ENCODE assay signal across 1 cellular context in genomic region chr15:60635507-60636352, GRCh38.
TF ChIP-seq lines count a peak whose summit lies in the region.

No MANE protein-coding gene starts in this region.

TF ChIP-seq in GM12878, 131 proteins besides CTCF, POLR2A, EP300 and RAD21 (continued from another document and continues in another):
- TF ChIP-seq CUX1 (IDR thresholded peaks at IDR 0.05; ENCODE audit: insufficient replicate concordance, low read depth, low read length) (no peak), SUZ12 (IDR thresholded peaks at IDR 0.05; ENCODE audit: unreplicated experiment) (no peak), BRCA1 (IDR thresholded peaks at IDR 0.05; ENCODE audit: low read depth, low read length) (no peak), CHD1 (IDR thresholded peaks at IDR 0.05; ENCODE audit: low read depth, low read length) (no peak), WRNIP1 (IDR thresholded peaks at IDR 0.05; ENCODE audit: borderline replicate concordance, low read depth, low read length) (no peak), SMARCA5 (IDR thresholded peaks at IDR 0.05) (no peak), POLR2AphosphoS2 (IDR thresholded peaks at IDR 0.05; ENCODE audit: low read depth, low read length) (no peak), JUNB (IDR thresholded peaks at IDR 0.05) (peak; percentile 89), HCFC1 (IDR thresholded peaks at IDR 0.05; ENCODE audit: low read length) (no peak), EZH2 (IDR thresholded peaks at IDR 0.05; ENCODE audit: borderline replicate concordance, control insufficient read depth, low read depth, low read length) (0 out of 2 replicates have a peak, but pooled peaks have one; percentile 92), NRF1 (conservative IDR thresholded peaks at IDR 0.05; ENCODE audit: low read depth, low read length) (no peak), IRF3 (IDR thresholded peaks at IDR 0.05) (no peak), RELA (IDR thresholded peaks at IDR 0.05; ENCODE audit: borderline replicate concordance, partially characterized antibody) (no peak), NBN (IDR thresholded peaks at IDR 0.05) (no peak), RAD51 (IDR thresholded peaks at IDR 0.05) (0 out of 2 replicates have a peak, but pooled peaks have one; percentile 34), RBBP5 (conservative IDR thresholded peaks at IDR 0.05) (no peak), BACH1 (IDR thresholded peaks at IDR 0.05; ENCODE audit: borderline replicate concordance) (peak; percentile 40; the same call in 1 of the 2 replicates), E4F1 (IDR thresholded peaks at IDR 0.05; ENCODE audit: borderline replicate concordance, partially characterized antibody) (no peak), NR2F1 (conservative IDR thresholded peaks at IDR 0.05) (0 out of 2 replicates have a peak, but pooled peaks have one; percentile 32), TARDBP (IDR thresholded peaks at IDR 0.05; ENCODE audit: borderline replicate concordance) (no peak), ZBED1 (IDR thresholded peaks at IDR 0.05; ENCODE audit: borderline replicate concordance) (0 out of 2 replicates have a peak, but pooled peaks have one; percentile 30), ETV6 (conservative IDR thresholded peaks at IDR 0.05 in 1 of 2, IDR thresholded peaks at IDR 0.05 in 1 of 2; ENCODE audit: borderline replicate concordance in 1 of 2, low read depth in 1 of 2) (no peak; a peak in 1 of 4 replicates), TCF7 (IDR thresholded peaks at IDR 0.05; ENCODE audit: borderline replicate concordance) (no peak; the same call in 1 of the 2 replicates), SIX5 (IDR thresholded peaks at IDR 0.05; ENCODE audit: low read depth, low read length, severe bottlenecking) (no peak), NFYA (IDR thresholded peaks at IDR 0.05; ENCODE audit: borderline replicate concordance, low read depth, low read length) (no peak)
- TF ChIP-seq, protein P1, sequence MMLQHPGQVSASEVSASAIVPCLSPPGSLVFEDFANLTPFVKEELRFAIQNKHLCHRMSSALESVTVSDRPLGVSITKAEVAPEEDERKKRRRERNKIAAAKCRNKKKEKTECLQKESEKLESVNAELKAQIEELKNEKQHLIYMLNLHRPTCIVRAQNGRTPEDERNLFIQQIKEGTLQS (IDR thresholded peaks at IDR 0.05; ENCODE audit: borderline replicate concordance, extremely low read depth, low read depth, low read length) = no peak
- TF ChIP-seq, protein P2, sequence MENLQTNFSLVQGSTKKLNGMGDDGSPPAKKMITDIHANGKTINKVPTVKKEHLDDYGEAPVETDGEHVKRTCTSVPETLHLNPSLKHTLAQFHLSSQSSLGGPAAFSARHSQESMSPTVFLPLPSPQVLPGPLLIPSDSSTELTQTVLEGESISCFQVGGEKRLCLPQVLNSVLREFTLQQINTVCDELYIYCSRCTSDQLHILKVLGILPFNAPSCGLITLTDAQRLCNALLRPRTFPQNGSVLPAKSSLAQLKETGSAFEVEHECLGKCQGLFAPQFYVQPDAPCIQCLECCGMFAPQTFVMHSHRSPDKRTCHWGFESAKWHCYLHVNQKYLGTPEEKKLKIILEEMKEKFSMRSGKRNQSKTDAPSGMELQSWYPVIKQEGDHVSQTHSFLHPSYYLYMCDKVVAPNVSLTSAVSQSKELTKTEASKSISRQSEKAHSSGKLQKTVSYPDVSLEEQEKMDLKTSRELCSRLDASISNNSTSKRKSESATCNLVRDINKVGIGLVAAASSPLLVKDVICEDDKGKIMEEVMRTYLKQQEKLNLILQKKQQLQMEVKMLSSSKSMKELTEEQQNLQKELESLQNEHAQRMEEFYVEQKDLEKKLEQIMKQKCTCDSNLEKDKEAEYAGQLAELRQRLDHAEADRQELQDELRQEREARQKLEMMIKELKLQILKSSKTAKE (IDR thresholded peaks at IDR 0.05; ENCODE audit: low read depth, poor library complexity, severe bottlenecking) = peak; percentile 57
- TF ChIP-seq, protein P3, sequence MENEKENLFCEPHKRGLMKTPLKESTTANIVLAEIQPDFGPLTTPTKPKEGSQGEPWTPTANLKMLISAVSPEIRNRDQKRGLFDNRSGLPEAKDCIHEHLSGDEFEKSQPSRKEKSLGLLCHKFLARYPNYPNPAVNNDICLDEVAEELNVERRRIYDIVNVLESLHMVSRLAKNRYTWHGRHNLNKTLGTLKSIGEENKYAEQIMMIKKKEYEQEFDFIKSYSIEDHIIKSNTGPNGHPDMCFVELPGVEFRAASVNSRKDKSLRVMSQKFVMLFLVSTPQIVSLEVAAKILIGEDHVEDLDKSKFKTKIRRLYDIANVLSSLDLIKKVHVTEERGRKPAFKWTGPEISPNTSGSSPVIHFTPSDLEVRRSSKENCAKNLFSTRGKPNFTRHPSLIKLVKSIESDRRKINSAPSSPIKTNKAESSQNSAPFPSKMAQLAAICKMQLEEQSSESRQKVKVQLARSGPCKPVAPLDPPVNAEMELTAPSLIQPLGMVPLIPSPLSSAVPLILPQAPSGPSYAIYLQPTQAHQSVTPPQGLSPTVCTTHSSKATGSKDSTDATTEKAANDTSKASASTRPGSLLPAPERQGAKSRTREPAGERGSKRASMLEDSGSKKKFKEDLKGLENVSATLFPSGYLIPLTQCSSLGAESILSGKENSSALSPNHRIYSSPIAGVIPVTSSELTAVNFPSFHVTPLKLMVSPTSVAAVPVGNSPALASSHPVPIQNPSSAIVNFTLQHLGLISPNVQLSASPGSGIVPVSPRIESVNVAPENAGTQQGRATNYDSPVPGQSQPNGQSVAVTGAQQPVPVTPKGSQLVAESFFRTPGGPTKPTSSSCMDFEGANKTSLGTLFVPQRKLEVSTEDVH (IDR thresholded peaks at IDR 0.05; ENCODE audit: low read depth, partially characterized antibody) = no peak
- TF ChIP-seq, protein P4, sequence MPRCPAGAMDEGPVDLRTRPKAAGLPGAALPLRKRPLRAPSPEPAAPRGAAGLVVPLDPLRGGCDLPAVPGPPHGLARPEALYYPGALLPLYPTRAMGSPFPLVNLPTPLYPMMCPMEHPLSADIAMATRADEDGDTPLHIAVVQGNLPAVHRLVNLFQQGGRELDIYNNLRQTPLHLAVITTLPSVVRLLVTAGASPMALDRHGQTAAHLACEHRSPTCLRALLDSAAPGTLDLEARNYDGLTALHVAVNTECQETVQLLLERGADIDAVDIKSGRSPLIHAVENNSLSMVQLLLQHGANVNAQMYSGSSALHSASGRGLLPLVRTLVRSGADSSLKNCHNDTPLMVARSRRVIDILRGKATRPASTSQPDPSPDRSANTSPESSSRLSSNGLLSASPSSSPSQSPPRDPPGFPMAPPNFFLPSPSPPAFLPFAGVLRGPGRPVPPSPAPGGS (IDR thresholded peaks at IDR 0.05; ENCODE audit: borderline replicate concordance, insufficient read depth, low read depth, low read length, poor library complexity, severe bottlenecking) = peak; percentile 70
- TF ChIP-seq, protein P5, sequence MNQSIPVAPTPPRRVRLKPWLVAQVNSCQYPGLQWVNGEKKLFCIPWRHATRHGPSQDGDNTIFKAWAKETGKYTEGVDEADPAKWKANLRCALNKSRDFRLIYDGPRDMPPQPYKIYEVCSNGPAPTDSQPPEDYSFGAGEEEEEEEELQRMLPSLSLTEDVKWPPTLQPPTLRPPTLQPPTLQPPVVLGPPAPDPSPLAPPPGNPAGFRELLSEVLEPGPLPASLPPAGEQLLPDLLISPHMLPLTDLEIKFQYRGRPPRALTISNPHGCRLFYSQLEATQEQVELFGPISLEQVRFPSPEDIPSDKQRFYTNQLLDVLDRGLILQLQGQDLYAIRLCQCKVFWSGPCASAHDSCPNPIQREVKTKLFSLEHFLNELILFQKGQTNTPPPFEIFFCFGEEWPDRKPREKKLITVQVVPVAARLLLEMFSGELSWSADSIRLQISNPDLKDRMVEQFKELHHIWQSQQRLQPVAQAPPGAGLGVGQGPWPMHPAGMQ (IDR thresholded peaks at IDR 0.05; ENCODE audit: borderline replicate concordance) = peak; percentile 26; the same call in 1 of the 2 replicates
- TF ChIP-seq, protein P6, sequence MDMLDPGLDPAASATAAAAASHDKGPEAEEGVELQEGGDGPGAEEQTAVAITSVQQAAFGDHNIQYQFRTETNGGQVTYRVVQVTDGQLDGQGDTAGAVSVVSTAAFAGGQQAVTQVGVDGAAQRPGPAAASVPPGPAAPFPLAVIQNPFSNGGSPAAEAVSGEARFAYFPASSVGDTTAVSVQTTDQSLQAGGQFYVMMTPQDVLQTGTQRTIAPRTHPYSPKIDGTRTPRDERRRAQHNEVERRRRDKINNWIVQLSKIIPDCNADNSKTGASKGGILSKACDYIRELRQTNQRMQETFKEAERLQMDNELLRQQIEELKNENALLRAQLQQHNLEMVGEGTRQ (IDR thresholded peaks at IDR 0.05; ENCODE audit: borderline replicate concordance, low read depth, low read length) = no peak
- TF ChIP-seq, protein P7, sequence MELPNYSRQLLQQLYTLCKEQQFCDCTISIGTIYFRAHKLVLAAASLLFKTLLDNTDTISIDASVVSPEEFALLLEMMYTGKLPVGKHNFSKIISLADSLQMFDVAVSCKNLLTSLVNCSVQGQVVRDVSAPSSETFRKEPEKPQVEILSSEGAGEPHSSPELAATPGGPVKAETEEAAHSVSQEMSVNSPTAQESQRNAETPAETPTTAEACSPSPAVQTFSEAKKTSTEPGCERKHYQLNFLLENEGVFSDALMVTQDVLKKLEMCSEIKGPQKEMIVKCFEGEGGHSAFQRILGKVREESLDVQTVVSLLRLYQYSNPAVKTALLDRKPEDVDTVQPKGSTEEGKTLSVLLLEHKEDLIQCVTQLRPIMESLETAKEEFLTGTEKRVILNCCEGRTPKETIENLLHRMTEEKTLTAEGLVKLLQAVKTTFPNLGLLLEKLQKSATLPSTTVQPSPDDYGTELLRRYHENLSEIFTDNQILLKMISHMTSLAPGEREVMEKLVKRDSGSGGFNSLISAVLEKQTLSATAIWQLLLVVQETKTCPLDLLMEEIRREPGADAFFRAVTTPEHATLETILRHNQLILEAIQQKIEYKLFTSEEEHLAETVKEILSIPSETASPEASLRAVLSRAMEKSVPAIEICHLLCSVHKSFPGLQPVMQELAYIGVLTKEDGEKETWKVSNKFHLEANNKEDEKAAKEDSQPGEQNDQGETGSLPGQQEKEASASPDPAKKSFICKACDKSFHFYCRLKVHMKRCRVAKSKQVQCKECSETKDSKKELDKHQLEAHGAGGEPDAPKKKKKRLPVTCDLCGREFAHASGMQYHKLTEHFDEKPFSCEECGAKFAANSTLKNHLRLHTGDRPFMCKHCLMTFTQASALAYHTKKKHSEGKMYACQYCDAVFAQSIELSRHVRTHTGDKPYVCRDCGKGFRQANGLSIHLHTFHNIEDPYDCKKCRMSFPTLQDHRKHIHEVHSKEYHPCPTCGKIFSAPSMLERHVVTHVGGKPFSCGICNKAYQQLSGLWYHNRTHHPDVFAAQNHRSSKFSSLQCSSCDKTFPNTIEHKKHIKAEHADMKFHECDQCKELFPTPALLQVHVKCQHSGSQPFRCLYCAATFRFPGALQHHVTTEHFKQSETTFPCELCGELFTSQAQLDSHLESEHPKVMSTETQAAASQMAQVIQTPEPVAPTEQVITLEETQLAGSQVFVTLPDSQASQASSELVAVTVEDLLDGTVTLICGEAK (IDR thresholded peaks at IDR 0.05; ENCODE audit: borderline replicate concordance) = no peak
